21 cellular contexts compared by ENCODE assay signal in genomic region chr13:77891041-77891440, GRCh38. TPM values are rescaled to one million over a fixed set of nuclear protein-coding genes. Genes with fewer than 3 reads are reported as not detected.
A peak's percentile ranks its signal among the peaks of the same experiment; 100 is the strongest.
DNase-seq lines count a peak whose midpoint lies in the region; ATAC-seq and TF ChIP-seq lines count a peak whose summit lies in the region.
"Had no signal": no experiment of that assay in that cellular context is flagged by ENCODE, and none has a peak within 500 bp of the region (broad histone marks: within the 10 kb centered on the region; RNA-seq: fewer than 3 reads in every experiment).

No MANE protein-coding gene starts in this region.

- no TSS peak for BruUV-seq in A673 (replicated peaks; lab: Mats Ljungman, UMichigan)

- CTCF ChIA-PET in A673 (lab: Charles Lee), result no interaction called here

- intact Hi-C loops in A673 (cut with micrococcal nuclease; ENCODE audit: unreplicated experiment), result no loop called here

- no peaks in the 10 kb centered on the region for H3K4me1 ChIP-seq in A673 (ENCODE audit: insufficient read depth, low read length, poor library complexity, severe bottlenecking)
- H3K4me1 ChIP-seq in GM23338 (ENCODE audit: insufficient read depth), result peaks cover 6% of the 10 kb centered on the region; the same call in 1 of the 2 replicates
- no peaks in the 10 kb centered on the region for H3K4me1 ChIP-seq in hepatocyte (ENCODE audit: insufficient read depth)
- H3K4me1 ChIP-seq in GM23248 (ENCODE audit: insufficient read depth), result no peaks in the 10 kb centered on the region
- H3K4me1 ChIP-seq: Peyer's patch had no signal

- H3K9me2 ChIP-seq in GM23338 (ENCODE audit: insufficient read depth), result no peaks in the 10 kb centered on the region; the same call in none of the 2 replicates
- no peaks in the 10 kb centered on the region for H3K9me2 ChIP-seq in hepatocyte (replicated peaks; ENCODE audit: insufficient read depth)
- H3K9me2 ChIP-seq in GM23248 (ENCODE audit: insufficient read depth), result no peaks in the 10 kb centered on the region

- H3K27ac ChIP-seq in A673 (ENCODE audit: low read depth, low read length, poor library complexity, severe bottlenecking) (no peak overlapping the region), GM23338 (ENCODE audit: low read depth) (no peak overlapping the region), hepatocyte (peak overlapping the region; percentile 56), GM23248 (no peak overlapping the region)
- H3K27ac ChIP-seq: Peyer's patch had no signal

- no peak overlapping the region for H3K4me3 Mint-ChIP-seq in GM23338
- H3K4me3 Mint-ChIP-seq: CD4-positive, alpha-beta T cell; T-cell had no signal

- POLR2A ChIA-PET in A673 (lab: Charles Lee; ENCODE audit: low non-redundant PET), result no interaction called here

- H4K20me1 ChIP-seq in GM23338 (replicated peaks; ENCODE audit: insufficient read depth) (no peaks in the 10 kb centered on the region), hepatocyte (ENCODE audit: insufficient read depth, poor library complexity, severe bottlenecking) (no peaks in the 10 kb centered on the region), GM23248 (ENCODE audit: insufficient read depth) (no peaks in the 10 kb centered on the region)

- H3K27me3 ChIP-seq in A673 (replicated peaks; ENCODE audit: insufficient read depth, low read depth, low read length, poor library complexity), result peaks cover 5% of the 10 kb centered on the region
- H3K27me3 ChIP-seq in GM23338 (ENCODE audit: insufficient read depth), result no peaks in the 10 kb centered on the region
- H3K27me3 ChIP-seq in hepatocyte, result no peaks in the 10 kb centered on the region
- H3K27me3 ChIP-seq in GM23248 (replicated peaks; ENCODE audit: insufficient read depth), result no peaks in the 10 kb centered on the region
- H3K27me3 ChIP-seq: Peyer's patch had no signal

- no peaks in the 10 kb centered on the region for H3K9me3 Mint-ChIP-seq in GM23338
- H3K9me3 Mint-ChIP-seq: CD4-positive, alpha-beta T cell had no signal

- no peaks in the 10 kb centered on the region for H3F3A ChIP-seq in GM23338 (replicated peaks; ENCODE audit: low read depth)
- no peaks in the 10 kb centered on the region for H3F3A ChIP-seq in GM23248 (ENCODE audit: insufficient read depth)

- 64% methylated on average over 1 of the region's 1 CpG for WGBS in hepatocyte (ENCODE audit: low lambda C conversion rate, missing lambda C conversion rate)
- 90 to 91% methylated on average over 1 of the region's 1 CpG for WGBS in GM23248 (ENCODE audit: low coverage in 1 of 2, low lambda C conversion rate in 2 of 2, missing lambda C conversion rate in 2 of 2), 2 experiments

- no peak overlapping the region for H3K27ac Mint-ChIP-seq in GM23338
- H3K27ac Mint-ChIP-seq: CD4-positive, alpha-beta T cell; T-cell had no signal

- H3K9me3 ChIP-seq in A673 (ENCODE audit: low read depth, low read length, poor library complexity, severe bottlenecking), result no peaks in the 10 kb centered on the region
- H3K9me3 ChIP-seq in hepatocyte (ENCODE audit: low read depth), result no peaks in the 10 kb centered on the region
- H3K9me3 ChIP-seq in GM23248 (ENCODE audit: low read depth), result no peaks in the 10 kb centered on the region
- H3K9me3 ChIP-seq: Peyer's patch had no signal

- H3K9ac ChIP-seq in GM23248, result no peak overlapping the region

- peaks cover 9% of the 10 kb centered on the region for H3K4me1 Mint-ChIP-seq in GM23338
- H3K4me1 Mint-ChIP-seq: T-cell had no signal

- H3K36me3 ChIP-seq in A673 (ENCODE audit: insufficient read depth, low read length, poor library complexity, severe bottlenecking) (no peaks in the 10 kb centered on the region), GM23338 (ENCODE audit: insufficient read depth) (no peaks in the 10 kb centered on the region), hepatocyte (replicated peaks; ENCODE audit: insufficient read depth, low read depth) (no peaks in the 10 kb centered on the region), GM23248 (ENCODE audit: low read depth) (no peaks in the 10 kb centered on the region)
- H3K36me3 ChIP-seq: Peyer's patch had no signal

- H3K79me2 ChIP-seq in GM23338 (replicated peaks; ENCODE audit: insufficient read depth) (no peaks in the 10 kb centered on the region), hepatocyte (no peaks in the 10 kb centered on the region), GM23248 (ENCODE audit: insufficient read depth) (no peaks in the 10 kb centered on the region)

- H3K4me3 ChIP-seq in A673 (ENCODE audit: low read depth, low read length, poor library complexity, severe bottlenecking) (no peak overlapping the region), GM23338 (no peak overlapping the region), hepatocyte (no peak overlapping the region), GM23248 (no peak overlapping the region)
- H3K4me3 ChIP-seq: Peyer's patch had no signal

- no peak for TF ChIP-seq CTCF in A673 (conservative IDR thresholded peaks at IDR 0.05; ENCODE audit: low read depth, low read length)
- no peak for TF ChIP-seq CTCF in GM23338 (conservative IDR thresholded peaks at IDR 0.05; ENCODE audit: low read depth in 2 of 2)
- TF ChIP-seq CTCF in hepatocyte (IDR thresholded peaks at IDR 0.05; ENCODE audit: poor library complexity), result no peak
- no peak for TF ChIP-seq CTCF in GM20000 (IDR thresholded peaks at IDR 0.05; ENCODE audit: extremely low read depth, missing control alignments)

- no peak for ATAC-seq in GM23338
- ATAC-seq: HCT116, T-cell had no signal

- H3K4me2 ChIP-seq in GM23338 (no peak overlapping the region), hepatocyte (no peak overlapping the region), GM23248 (ENCODE audit: unreplicated experiment) (no peak overlapping the region)

- in situ Hi-C loops in SK-MEL-5 (cut with HindIII; ENCODE audit: low pct_unique_long_range_greater_than_20kb, low sequenced_read_pairs), result no loop called here
- in situ Hi-C loops in GM23248 (cut with MboI), result no loop called here

- peak overlapping the region; percentile 38; the same call in 1 of the 2 replicates for H2AFZ ChIP-seq in GM23338
- no peak overlapping the region for H2AFZ ChIP-seq in hepatocyte
- H2AFZ ChIP-seq in GM23248, result no peak overlapping the region

- H3K27me3 Mint-ChIP-seq in GM23338 (ENCODE audit: insufficient read depth, low read depth, poor library complexity), result no peaks in the 10 kb centered on the region
- H3K27me3 Mint-ChIP-seq: CD4-positive, alpha-beta T cell had no signal

- DNase-seq in A673 (ENCODE audit: low spot score) (peak; percentile 21), GM23338 (ENCODE audit: low spot score) (no peak), SK-MEL-5 (ENCODE audit: low read depth, low spot score) (peak; percentile 78), hepatocyte (ENCODE audit: low spot score) (no peak), GM20000 (ENCODE audit: low spot score) (no peak), HT-29 (ENCODE audit: low spot score) (no peak), GM23248 (no peak)
- DNase-seq: CD4-positive, alpha-beta T cell; COR-L47; DMS153; Kasumi-1; NCI-H1694 treated with DMSO at 0.1 percent for 48 hours; NCI-H226; NCI-H510A treated with DMSO at 0.1 percent for 48 hours; NCI-H774; Peyer's patch; T-cell had no signal

- H3K36me3 Mint-ChIP-seq in GM23338 (ENCODE audit: low read depth), result no peaks in the 10 kb centered on the region; the same call in 1 of the 3 replicates
- H3K36me3 Mint-ChIP-seq: T-cell had no signal

TF ChIP-seq in GM23338, 12 proteins besides CTCF, POLR2A, EP300 and RAD21:
- TF ChIP-seq ZNF114 (CRISPR knock-in tag; IDR thresholded peaks at IDR 0.05), result no peak

RNA-seq across cellular contexts. Expression of gene EDNRB, which starts 27.6 kb away (rescaled TPM):
- total RNA-seq in A673 (2021) (0.07 and 0.13 TPM in 2 replicates), hepatocyte (34.6 and 37.2 TPM in 2 replicates)
- total RNA-seq in GM23338 (2014; rRNA removed; shearing (Covaris generic)), result 28.9 and 29.2 TPM in 2 replicates
- polyA plus RNA-seq in GM23338 (2016; fragmentation: Nextera tagmentation; extraction: Ambion mirVana) (27.9 and 29.4 TPM in 2 replicates), hepatocyte (16.9 and 18.3 TPM in 2 replicates), GM23248 (2016; fragmentation: Nextera tagmentation; extraction: Ambion mirVana) (0.11 and 0.42 TPM in 2 replicates)
- 491 and 498 TPM in 2 replicates for total RNA-seq in SK-MEL-5 (2014; rRNA removed; shearing (Covaris generic))
- 201 and 237 TPM in 2 replicates for polyA plus RNA-seq in SK-MEL-5 (2015; cell fraction: cytosol; rRNA removed)
- polyA plus RNA-seq in SK-MEL-5 (2015; cell fraction: nucleus; rRNA removed), result 212 and 218 TPM in 2 replicates
- total RNA-seq in HT-29 (2014; rRNA removed; shearing (Covaris generic)), result not detected in 2 replicates
- 0.32 TPM in 1 of 2 replicates, not detected in the other for total RNA-seq in GM23248 (2014; rRNA removed; shearing (Covaris generic))
- total RNA-seq: CD4-positive, alpha-beta T cell; G401; MCF 10A had no signal
- polyA plus RNA-seq: BJ had no signal

Comparison
In these comparisons a context has a peak if more than half of its experiments do, and no peak if none do; other contexts are left out.
1. DNase-seq: peak in A673 (single experiment) and SK-MEL-5 (single experiment); none in GM23338 (single experiment), hepatocyte (single experiment), GM20000 (single experiment), HT-29 (single experiment) and GM23248 (single experiment).
2. RNA of gene EDNRB, which starts 27.6 kb away (total RNA-seq): 491 to 498 TPM in SK-MEL-5, 34.6 to 37.2 TPM in hepatocyte and 28.9 to 29.2 TPM in GM23338; 0.32 TPM in GM23248, 0.07 to 0.13 TPM in A673 and not detected in HT-29; every median in the first group is over 10 times any median in the second.